In the genomic region with DNA sequence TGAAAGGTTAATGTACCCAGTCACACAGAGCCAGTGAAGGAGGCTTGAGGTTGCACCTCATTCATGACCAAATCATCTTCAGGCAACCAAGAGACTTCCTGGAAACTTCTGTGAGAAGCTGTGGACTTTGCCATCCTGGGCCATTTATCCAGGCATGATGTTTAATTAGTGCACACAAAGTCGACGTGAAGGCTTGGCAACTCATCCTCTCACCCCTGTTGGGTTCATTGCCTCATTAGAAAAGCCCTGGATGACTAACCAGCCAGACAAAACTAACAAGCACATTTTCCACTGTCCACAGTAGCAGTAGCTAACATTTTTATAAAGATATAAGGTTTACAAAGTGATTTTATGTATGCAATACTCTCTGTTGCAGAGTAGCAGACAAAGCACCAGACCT, we compare ENCODE assay signal across 23 cellular contexts.
DNase-seq lines count a peak whose midpoint lies in the region; ATAC-seq and TF ChIP-seq lines count a peak whose summit lies in the region.
"Had no signal": no experiment of that assay in that cellular context is flagged by ENCODE, and none has a peak within 500 bp of the region (broad histone marks: within the 10 kb centered on the region; RNA-seq: fewer than 3 reads in every experiment).

No MANE protein-coding gene starts in this region.

- WGBS in mesenchymal stem cell, result 94% methylated on average over 2 of the region's 2 CpGs

- H3K9ac ChIP-seq in colonic mucosa (ENCODE audit: low read depth in 2 of 2, low read length in 2 of 2), result no peak overlapping the region
- H3K9ac ChIP-seq in mesenchymal stem cell (ENCODE audit: low read length), result no peak overlapping the region

- H3K4me3 ChIP-seq in colonic mucosa (no peak overlapping the region), mesenchymal stem cell (ENCODE audit: insufficient read depth in 1 of 2, low read depth in 1 of 2, low read length in 2 of 2) (no peak overlapping the region)
- H3K4me3 ChIP-seq: adrenal gland, GM23338, sigmoid colon, SJCRH30 had no signal

- no peak overlapping the region for H3K4me2 ChIP-seq in mesenchymal stem cell (ENCODE audit: low read length, poor library complexity, severe bottlenecking)
- H3K4me2 ChIP-seq: GM23338 had no signal

- H3K18ac ChIP-seq in mesenchymal stem cell (ENCODE audit: low read depth in 1 of 2, low read length in 2 of 2), result no peak overlapping the region

- TF ChIP-seq CTCF in colonic mucosa (IDR thresholded peaks at IDR 0.05), result no peak

- H2BK15ac ChIP-seq in mesenchymal stem cell (ENCODE audit: low read depth, poor library complexity, severe bottlenecking), result no peak overlapping the region

- no peak overlapping the region for H3K14ac ChIP-seq in mesenchymal stem cell (ENCODE audit: low read length in 2 of 2)

- H2AFZ ChIP-seq in mesenchymal stem cell (ENCODE audit: low read depth, low read length), result no peak overlapping the region
- H2AFZ ChIP-seq: GM23338 had no signal

- H4K91ac ChIP-seq in mesenchymal stem cell (ENCODE audit: low read length), result no peak overlapping the region

- H2AK5ac ChIP-seq in mesenchymal stem cell (ENCODE audit: low read length, severe bottlenecking), result peak overlapping the region; percentile 93

- H2BK120ac ChIP-seq in mesenchymal stem cell (ENCODE audit: low read depth, low read length), result no peak overlapping the region

- H3K27me3 ChIP-seq in colonic mucosa, result no peaks in the 10 kb centered on the region
- no peaks in the 10 kb centered on the region for H3K27me3 ChIP-seq in mesenchymal stem cell (ENCODE audit: control insufficient read depth in 1 of 2, insufficient read depth in 1 of 2, low read length in 2 of 2)
- H3K27me3 ChIP-seq: adrenal gland, sigmoid colon, SJCRH30 had no signal

- H3K23ac ChIP-seq in mesenchymal stem cell (ENCODE audit: low read length in 2 of 2), result no peak overlapping the region

- no peak overlapping the region for H2BK5ac ChIP-seq in mesenchymal stem cell (ENCODE audit: low read depth, low read length, poor library complexity, severe bottlenecking)

- DNase-seq in M059J (ENCODE audit: low read depth), result peak; percentile 50
- DNase-seq in colonic mucosa, result peak; percentile 80
- DNase-seq in mesenchymal stem cell, result peak; percentile 32
- DNase-seq in hepatic stellate cell (ENCODE audit: low spot score), result no peak
- no peak for DNase-seq in stimulated activated CD4-positive, alpha-beta T cell treated with anti-CD3 and anti-CD28 coated beads, Interleukin-15, amount 100 ng/mL, for 24 hours
- DNase-seq: activated CD4-positive, alpha-beta T cell treated with anti-CD3 and anti-CD28 coated beads for 1 hour; activated CD8-positive, alpha-beta memory T cell treated with anti-CD3 and anti-CD28 coated beads for 24 hours; activated T-cell treated with anti-CD3 and anti-CD28 coated beads, Interleukin-2, amount 50 U/mL, for 24 hours; adrenal gland; DMS79; islet precursor cell; Karpas-422; natural killer cell; NCI-H1092; NCI-H2081 treated with DMSO at 0.1 percent for 48 hours; sigmoid colon; SJCRH30; stimulated activated CD4-positive, alpha-beta T cell treated with anti-CD3 and anti-CD28 coated beads, Interleukin-2, amount 100 ng/mL, for 24 hours; T-cell had no signal

- H3K9me3 ChIP-seq in colonic mucosa (no peaks in the 10 kb centered on the region), mesenchymal stem cell (ENCODE audit: control insufficient read depth, low read length) (no peaks in the 10 kb centered on the region)
- H3K9me3 ChIP-seq: adrenal gland, sigmoid colon, SJCRH30 had no signal

- intact Hi-C loops in colonic mucosa (cut with DNase I), result no loop called here

- H4K8ac ChIP-seq in mesenchymal stem cell (ENCODE audit: low read length), result no peak overlapping the region

- peak overlapping the region; percentile 11 for H3K27ac ChIP-seq in colonic mucosa
- H3K27ac ChIP-seq in mesenchymal stem cell (ENCODE audit: low read length, poor library complexity, severe bottlenecking), result peak overlapping the region; percentile 97
- H3K27ac ChIP-seq: adrenal gland, SJCRH30 had no signal

- no peak overlapping the region for H3K4ac ChIP-seq in mesenchymal stem cell (ENCODE audit: low read depth in 1 of 2, low read length in 2 of 2)

- ATAC-seq in HG03354 (IDR thresholded peaks at IDR 0.05; ENCODE audit: poor library complexity, severe bottlenecking, unreplicated experiment) (no peak), GM21825 (IDR thresholded peaks at IDR 0.05; ENCODE audit: unreplicated experiment) (no peak)
- ATAC-seq: GM23338; natural killer cell; stimulated activated effector memory CD8-positive, alpha-beta T cell treated with anti-CD3 and anti-CD28 coated beads, Interleukin-12 subunit alpha, Interleukin-12 subunit beta, amount 100 ng/mL, for 72 hours; T-cell had no signal

- H3K36me3 ChIP-seq in colonic mucosa (no peaks in the 10 kb centered on the region), mesenchymal stem cell (ENCODE audit: control insufficient read depth in 1 of 2, insufficient read depth in 2 of 2, low read depth in 1 of 2, low read length in 2 of 2) (no peaks in the 10 kb centered on the region)
- H3K36me3 ChIP-seq: adrenal gland, sigmoid colon, SJCRH30 had no signal

- H3K4me1 ChIP-seq in colonic mucosa (no peaks in the 10 kb centered on the region), mesenchymal stem cell (ENCODE audit: control insufficient read depth, insufficient read depth, low read depth, low read length) (peaks cover 7% of the 10 kb centered on the region)
- H3K4me1 ChIP-seq: adrenal gland had no signal

- H2BK12ac ChIP-seq in mesenchymal stem cell (ENCODE audit: low read length in 2 of 2), result no peak overlapping the region

- no peaks in the 10 kb centered on the region for H3K79me1 ChIP-seq in mesenchymal stem cell (replicated peaks; ENCODE audit: low read length, poor library complexity, severe bottlenecking)

Comparison
In these comparisons a context has a peak if more than half of its experiments do, and no peak if none do; other contexts are left out.
1. DNase-seq: peak in M059J (single experiment), colonic mucosa (single experiment) and mesenchymal stem cell (single experiment); none in hepatic stellate cell (single experiment) and stimulated activated CD4-positive, alpha-beta T cell treated with anti-CD3 and anti-CD28 coated beads, Interleukin-15, amount 100 ng/mL, for 24 hours (single experiment).